24 cellular contexts compared by ENCODE assay signal in genomic region chr10:107978455-107978854, GRCh38.
"Had no signal": no experiment of that assay in that cellular context is flagged by ENCODE, and none has a peak within 500 bp of the region (broad histone marks: within the 10 kb centered on the region; RNA-seq: fewer than 3 reads in every experiment).

No MANE protein-coding gene starts in this region.

- H3K4me1 Mint-ChIP-seq: endodermal cell had no signal

- H3K9me3 ChIP-seq: colonic mucosa, gastrocnemius medialis, gastroesophageal sphincter had no signal

- DNase-seq: colonic mucosa; cortex of kidney; dermis blood vessel endothelial cell; dorsolateral prefrontal cortex; effector CD4-positive, alpha-beta T cell; effector CD8-positive, alpha-beta T cell; effector memory CD4-positive, alpha-beta T cell; effector memory CD8-positive, alpha-beta T cell; endodermal cell; erythroblast; esophagus squamous epithelium; foreskin fibroblast; foreskin keratinocyte; foreskin melanocyte; gastrocnemius medialis; glutamatergic neuron; head of caudate nucleus; heart left ventricle; heart right ventricle had no signal

- H3K4me1 ChIP-seq: colonic mucosa, esophagus muscularis mucosa, esophagus squamous epithelium, foreskin keratinocyte, gastrocnemius medialis, gastroesophageal sphincter, heart left ventricle, heart right ventricle had no signal

- H3K36me3 ChIP-seq: colonic mucosa, esophagus muscularis mucosa, esophagus squamous epithelium, gastrocnemius medialis, gastroesophageal sphincter, heart left ventricle, heart right ventricle had no signal

- H3K27me3 Mint-ChIP-seq: dendritic cell treated with granulocyte-macrophage colony-stimulating factor and Interleukin-4, amounts not matched to agents 40 ng/mL and 50 ng/mL, for 4 days; effector memory CD8-positive, alpha-beta T cell had no signal

- ATAC-seq: effector memory CD8-positive, alpha-beta T cell; esophagus mucosa; foreskin keratinocyte; gastrocnemius medialis; gastroesophageal sphincter; heart left ventricle; heart right ventricle had no signal

- H3K27ac Mint-ChIP-seq: dendritic cell treated with granulocyte-macrophage colony-stimulating factor and Interleukin-4, amounts not matched to agents 40 ng/mL and 50 ng/mL, for 4 days; effector memory CD8-positive, alpha-beta T cell; endodermal cell had no signal

- H3K4me3 Mint-ChIP-seq: dendritic cell treated with granulocyte-macrophage colony-stimulating factor and Interleukin-4, amounts not matched to agents 40 ng/mL and 50 ng/mL, for 4 days; effector memory CD8-positive, alpha-beta T cell; endodermal cell had no signal

- H3K4me3 ChIP-seq: colonic mucosa, coronary artery, dorsolateral prefrontal cortex, esophagus muscularis mucosa, esophagus squamous epithelium, gastrocnemius medialis, gastroesophageal sphincter, heart left ventricle, heart right ventricle had no signal
